ENCODE assay signal across 20 cellular contexts in genomic region chr1:214570442-214570841, GRCh38. TPM values are rescaled to one million over a fixed set of nuclear protein-coding genes. Genes with fewer than 3 reads are reported as not detected.
DNase-seq lines count a peak whose midpoint lies in the region; ATAC-seq, FAIRE-seq and TF ChIP-seq lines count a peak whose summit lies in the region.
"Had no signal": no experiment of that assay in that cellular context is flagged by ENCODE, and none has a peak within 500 bp of the region (broad histone marks: within the 10 kb centered on the region; RNA-seq: fewer than 3 reads in every experiment).

No MANE protein-coding gene starts in this region.

- peaks cover 57% of the 10 kb centered on the region for H3K4me1 Mint-ChIP-seq in astrocyte (ENCODE audit: low read depth, unreplicated experiment)
- H3K4me1 Mint-ChIP-seq: activated naive CD4-positive, alpha-beta T cell treated with anti-CD3 and anti-CD28 coated beads, Interleukin-2, amount 50 U/mL, for 24 hours; stimulated activated effector memory CD8-positive, alpha-beta T cell treated with anti-CD3 and anti-CD28 coated beads, Interleukin-12 subunit alpha, Interleukin-12 subunit beta, amount 100 ng/mL, for 72 hours had no signal

- H3K27me3 ChIP-seq in astrocyte (ENCODE audit: insufficient read depth, low read length), result no peaks in the 10 kb centered on the region
- no peaks in the 10 kb centered on the region for H3K27me3 ChIP-seq in Peyer's patch
- H3K27me3 ChIP-seq: tibial nerve had no signal

- TF ChIP-seq CTCF in astrocyte (IDR thresholded peaks at IDR 0.05; ENCODE audit: insufficient read depth, low read depth, low read length), result no peak
- TF ChIP-seq CTCF in fibroblast of villous mesenchyme (IDR thresholded peaks at IDR 0.05; ENCODE audit: insufficient read depth, low read depth, low read length), result no peak
- TF ChIP-seq CTCF in Peyer's patch (IDR thresholded peaks at IDR 0.05), result no peak

- peaks cover 5% of the 10 kb centered on the region for H3K9me3 Mint-ChIP-seq in astrocyte (ENCODE audit: unreplicated experiment)
- H3K9me3 Mint-ChIP-seq: activated naive CD4-positive, alpha-beta T cell treated with anti-CD3 and anti-CD28 coated beads, Interleukin-2, amount 50 U/mL, for 24 hours; stimulated activated effector memory CD8-positive, alpha-beta T cell treated with anti-CD3 and anti-CD28 coated beads, Interleukin-12 subunit alpha, Interleukin-12 subunit beta, amount 100 ng/mL, for 72 hours had no signal

- H2AFZ ChIP-seq in astrocyte (ENCODE audit: low read depth, low read length), result no peak overlapping the region

- FAIRE-seq in astrocyte (lab: Jason Lieb, UNC), result peak; percentile 74
- FAIRE-seq: GM12892, small intestine had no signal

- H3K27ac Mint-ChIP-seq in astrocyte (ENCODE audit: unreplicated experiment), result peak overlapping the region; percentile 13
- H3K27ac Mint-ChIP-seq: activated naive CD4-positive, alpha-beta T cell treated with anti-CD3 and anti-CD28 coated beads, Interleukin-2, amount 50 U/mL, for 24 hours; CD8-positive, alpha-beta T cell; stimulated activated effector memory CD8-positive, alpha-beta T cell treated with anti-CD3 and anti-CD28 coated beads, Interleukin-12 subunit alpha, Interleukin-12 subunit beta, amount 100 ng/mL, for 72 hours had no signal

- H3K4me1 ChIP-seq in astrocyte (ENCODE audit: insufficient read depth, low read length) (peaks cover 55% of the 10 kb centered on the region), Peyer's patch (no peaks in the 10 kb centered on the region)
- H3K4me1 ChIP-seq: tibial nerve had no signal

- H3K4me3 ChIP-seq in astrocyte (ENCODE audit: insufficient read depth, low read depth, low read length) (no peak overlapping the region), fibroblast of villous mesenchyme (ENCODE audit: low read depth, low read length) (no peak overlapping the region), Peyer's patch (no peak overlapping the region)
- H3K4me3 ChIP-seq: tibial nerve had no signal

- DNase-seq in A172 (ENCODE audit: low spot score) (peak; percentile 82), HT1080 (ENCODE audit: low read depth) (peak; percentile 86), astrocyte (ENCODE audit: low read depth) (peak; percentile 76), fibroblast of villous mesenchyme (ENCODE audit: low read depth) (peak; percentile 61), Peyer's patch (no peak)
- DNase-seq in NK-92 treated with Interleukin-12 subunit alpha and Interleukin-12 subunit beta, amount 100 ng/mL, for 24 hours (lab: John Stamatoyannopoulos, UW), result no peak
- DNase-seq: 8988T; activated CD4-positive, alpha-beta T cell treated with anti-CD3 and anti-CD28 coated beads for 48 hours; CD8-positive, alpha-beta T cell; H7; left cardiac atrium; nucleus accumbens; SHP77; small intestine had no signal

- H3K9me3 ChIP-seq in astrocyte (ENCODE audit: insufficient read depth, low read depth, low read length) (no peaks in the 10 kb centered on the region), Peyer's patch (no peaks in the 10 kb centered on the region)

- H3K9ac ChIP-seq in astrocyte (ENCODE audit: low read length), result peak overlapping the region; percentile 4

- no peak for TF ChIP-seq POLR2A in Peyer's patch (IDR thresholded peaks at IDR 0.05)

- H3K27me3 Mint-ChIP-seq in astrocyte (ENCODE audit: low read depth, unreplicated experiment), result no peaks in the 10 kb centered on the region

- H3K36me3 ChIP-seq in astrocyte (ENCODE audit: insufficient read depth, low read length) (no peaks in the 10 kb centered on the region), Peyer's patch (no peaks in the 10 kb centered on the region)
- H3K36me3 ChIP-seq: tibial nerve had no signal

- H3K4me3 Mint-ChIP-seq in astrocyte (ENCODE audit: unreplicated experiment), result no peak overlapping the region
- H3K4me3 Mint-ChIP-seq: activated naive CD4-positive, alpha-beta T cell treated with anti-CD3 and anti-CD28 coated beads, Interleukin-2, amount 50 U/mL, for 24 hours; CD8-positive, alpha-beta T cell; stimulated activated effector memory CD8-positive, alpha-beta T cell treated with anti-CD3 and anti-CD28 coated beads, Interleukin-12 subunit alpha, Interleukin-12 subunit beta, amount 100 ng/mL, for 72 hours had no signal

- H3K36me3 Mint-ChIP-seq in astrocyte (ENCODE audit: low read depth, unreplicated experiment), result no peaks in the 10 kb centered on the region
- H3K36me3 Mint-ChIP-seq: activated naive CD4-positive, alpha-beta T cell treated with anti-CD3 and anti-CD28 coated beads, Interleukin-2, amount 50 U/mL, for 24 hours; CD8-positive, alpha-beta T cell; stimulated activated effector memory CD8-positive, alpha-beta T cell treated with anti-CD3 and anti-CD28 coated beads, Interleukin-12 subunit alpha, Interleukin-12 subunit beta, amount 100 ng/mL, for 72 hours had no signal

- no peaks in the 10 kb centered on the region for H3K79me2 ChIP-seq in astrocyte (ENCODE audit: insufficient read depth, low read length)

- no peaks in the 10 kb centered on the region for H4K20me1 ChIP-seq in astrocyte (ENCODE audit: insufficient read depth, low read length)

- H3K27ac ChIP-seq in astrocyte (ENCODE audit: low read depth, low read length) (peak overlapping the region; percentile 69), Peyer's patch (no peak overlapping the region)
- H3K27ac ChIP-seq: tibial nerve had no signal

- ATAC-seq in HG02973 (IDR thresholded peaks at IDR 0.05; ENCODE audit: unreplicated experiment), result no peak
- no peak for ATAC-seq in GM19023 (IDR thresholded peaks at IDR 0.05; ENCODE audit: unreplicated experiment)
- ATAC-seq: CD8-positive, alpha-beta T cell; stimulated activated effector memory CD8-positive, alpha-beta T cell treated with anti-CD3 and anti-CD28 coated beads, Interleukin-12 subunit alpha, Interleukin-12 subunit beta, amount 100 ng/mL, for 72 hours had no signal

- H3K4me2 ChIP-seq in astrocyte (ENCODE audit: low read length), result peak overlapping the region; percentile 45

RNA-seq across cellular contexts. Expression of gene PTPN14, which starts 19.0 kb away (rescaled TPM):
- total RNA-seq in A172 (2014; rRNA removed; shearing (Covaris generic)), result 42.8 and 46.0 TPM in 2 replicates
- 47.5 and 63.0 TPM in 2 replicates for total RNA-seq in HT1080 (2014; rRNA removed; shearing (Covaris generic))
- polyA plus RNA-seq in HT1080 (2015; cell fraction: cytosol; rRNA removed), result 45.8 and 70.0 TPM in 2 replicates
- 104 and 120 TPM in 2 replicates for polyA plus RNA-seq in HT1080 (2015; cell fraction: nucleus; rRNA removed)
- 154 and 177 TPM in 2 replicates for total RNA-seq in astrocyte
- 77.3 and 104 TPM in 2 replicates for total RNA-seq in fibroblast of villous mesenchyme
- total RNA-seq in Peyer's patch, result 1 to 10 TPM; 1.9 to 6.6 (median 4.2) TPM
- total RNA-seq: CD8-positive, alpha-beta T cell had no signal

RNA-seq across cellular contexts. Expression of gene CENPF, which starts 32.6 kb away (rescaled TPM):
- 149 and 175 TPM in 2 replicates for total RNA-seq in A172 (2014; rRNA removed; shearing (Covaris generic))
- 67.4 and 85.6 TPM in 2 replicates for total RNA-seq in HT1080 (2014; rRNA removed; shearing (Covaris generic))
- 43.7 and 65.0 TPM in 2 replicates for polyA plus RNA-seq in HT1080 (2015; cell fraction: cytosol; rRNA removed)
- polyA plus RNA-seq in HT1080 (2015; cell fraction: nucleus; rRNA removed), result 204 and 219 TPM in 2 replicates
- total RNA-seq in astrocyte (12.3 and 22.9 TPM in 2 replicates), fibroblast of villous mesenchyme (19.3 and 30.7 TPM in 2 replicates), Peyer's patch (10 to 100 TPM in 1 of 4 donors, 1 to 10 TPM in 3; 6.1 to 23.9 (median 8.0) TPM)

Comparison
In these comparisons a context has a peak if more than half of its experiments do, and no peak if none do; other contexts are left out.
1. DNase-seq: peak in A172 (single experiment), HT1080 (single experiment), astrocyte (single experiment) and fibroblast of villous mesenchyme (single experiment); none in NK-92 treated with Interleukin-12 subunit alpha and Interleukin-12 subunit beta, amount 100 ng/mL, for 24 hours (single experiment) and Peyer's patch (0 of 3).